In the genomic region with DNA sequence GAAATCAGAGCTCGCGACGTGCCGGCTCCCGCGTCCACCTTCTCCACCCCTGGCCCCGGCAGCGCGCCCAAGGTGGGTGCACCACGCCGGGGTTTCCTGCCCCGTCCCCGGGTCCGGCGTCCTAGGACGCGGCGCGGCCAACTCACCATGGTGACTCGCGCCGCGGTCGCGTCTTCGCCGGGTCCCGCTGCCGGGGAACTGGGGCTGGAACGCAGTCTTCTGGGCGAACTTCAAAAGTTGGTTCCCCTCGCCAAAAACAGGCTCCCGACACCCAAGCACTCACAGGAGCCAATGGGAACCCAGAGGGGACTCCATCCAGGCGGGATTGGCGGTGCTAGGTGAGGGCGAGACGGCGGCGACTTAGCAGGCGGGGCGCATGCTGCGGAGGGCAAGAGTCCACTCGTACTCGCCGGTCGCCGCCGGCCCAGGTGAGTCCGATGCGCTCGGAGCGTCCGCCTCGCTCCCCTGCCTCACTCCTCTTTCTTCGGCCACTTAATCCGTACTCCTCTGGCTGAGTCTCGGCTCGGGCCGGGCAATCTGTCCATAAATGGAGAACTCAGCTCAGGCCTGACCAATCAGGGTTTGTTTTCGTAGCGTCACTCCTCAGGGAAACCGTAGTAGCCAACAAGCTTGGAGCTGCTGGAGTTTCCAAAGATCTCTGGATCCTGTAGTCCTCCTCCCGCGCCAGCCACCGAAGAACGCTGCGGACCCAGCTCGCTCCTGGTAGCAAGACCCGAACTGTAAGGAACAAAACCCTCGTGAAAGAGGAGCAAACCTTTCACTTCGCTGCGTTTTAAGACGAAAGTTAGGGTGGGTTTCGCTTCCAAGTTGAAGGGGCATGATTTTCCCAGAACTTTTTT, we compare ENCODE assay signal across 8 cellular contexts. TPM values are rescaled to one million over a fixed set of nuclear protein-coding genes. Genes with fewer than 3 reads are reported as not detected.
DNase-seq lines count a peak whose midpoint lies in the region; ATAC-seq and TF ChIP-seq lines count a peak whose summit lies in the region.

A gene (minus strand): TSS at position 520 of the 860 bp plus-strand sequence. CDS start 371 bp downstream, at position 149.

- H3K4me3 Mint-ChIP-seq in activated CD8-positive, alpha-beta memory T cell treated with anti-CD3 and anti-CD28 coated beads, Interleukin-2, amount 10 ng/mL, durations not matched to agents 7 days and 5 days: peak within 1 kb of the TSS; percentile 96
- H3K4me3 Mint-ChIP-seq in mesothelial cell of epicardium: peak within 1 kb of the TSS; percentile 95

- H3K27me3 Mint-ChIP-seq in activated CD8-positive, alpha-beta memory T cell treated with anti-CD3 and anti-CD28 coated beads, Interleukin-2, amount 10 ng/mL, durations not matched to agents 7 days and 5 days: peaks cover 57% of the 10 kb centered on the region
- H3K27me3 Mint-ChIP-seq in mesothelial cell of epicardium (ENCODE audit: low read depth): peaks cover 12% of the 10 kb centered on the region

- H3K4me1 Mint-ChIP-seq in activated CD8-positive, alpha-beta memory T cell treated with anti-CD3 and anti-CD28 coated beads, Interleukin-2, amount 10 ng/mL, durations not matched to agents 7 days and 5 days: peaks cover 35% of the 10 kb centered on the region
- peaks cover 21% of the 10 kb centered on the region for H3K4me1 Mint-ChIP-seq in mesothelial cell of epicardium

- peak; percentile 49 for ATAC-seq in GM18909 (IDR thresholded peaks at IDR 0.05; ENCODE audit: poor library complexity, unreplicated experiment)
- peak; percentile 47 for ATAC-seq in HG03196 (IDR thresholded peaks at IDR 0.05; ENCODE audit: unreplicated experiment)
- ATAC-seq in activated CD8-positive, alpha-beta memory T cell treated with anti-CD3 and anti-CD28 coated beads, Interleukin-2, amount 10 ng/mL, durations not matched to agents 7 days and 5 days: peak; percentile 81

- peaks cover 66% of the 10 kb centered on the region for H3K27me3 ChIP-seq in BE2C
- no peaks in the 10 kb centered on the region for H3K27me3 ChIP-seq in esophagus (ENCODE audit: control insufficient read depth in 1 of 2, insufficient read depth in 2 of 2, low read length in 2 of 2)
- H3K27me3 ChIP-seq in stomach: peaks cover 0 to 7% (median 0%) of the 10 kb centered on the region in 3 donors

- intact Hi-C loops in stomach (cut with DNase I; ENCODE audit: low total_unique reads): no loop called here

- peak in 2 of 4 donors; percentile 78 to 89 for TF ChIP-seq POLR2A in stomach (IDR thresholded peaks at IDR 0.05)

- 0 to 1% methylated on average over 74 of the region's 74 CpGs for WGBS in esophagus, 2 donors
- 0 to 1% (median 1%) methylated on average over 28 to 74 of the region's 74 CpGs for WGBS in stomach, 5 donors

- CTCF ChIA-PET in activated CD8-positive, alpha-beta memory T cell treated with anti-CD3 and anti-CD28 coated beads, Interleukin-2, amount 10 ng/mL, durations not matched to agents 7 days and 5 days (lab: Charles Lee): interaction anchor here (1.2 kb wide), 1 partner anchor 16 kb away, joined by 3 read pairs; no protein-coding TSS in a partner anchor

- H3K4me1 ChIP-seq in BE2C (no peaks in the 10 kb centered on the region), esophagus (ENCODE audit: control insufficient read depth in 2 of 2, insufficient read depth in 2 of 2, low read length in 1 of 2) (peaks cover 0 to 5% of the 10 kb centered on the region in 2 donors), stomach (peaks cover 4 to 42% (median 26%) of the 10 kb centered on the region in 4 donors)

- H3K27ac Mint-ChIP-seq in activated CD8-positive, alpha-beta memory T cell treated with anti-CD3 and anti-CD28 coated beads, Interleukin-2, amount 10 ng/mL, durations not matched to agents 7 days and 5 days: peak within 1 kb of the TSS; percentile 57
- H3K27ac Mint-ChIP-seq in mesothelial cell of epicardium: peak within 1 kb of the TSS; percentile 99

- no peak for TF ChIP-seq EP300 in stomach (IDR thresholded peaks at IDR 0.05)

- TF ChIP-seq CTCF in BE2C (IDR thresholded peaks at IDR 0.05; ENCODE audit: low read depth, low read length) (no peak), mesothelial cell of epicardium (IDR thresholded peaks at IDR 0.05; ENCODE audit: unreplicated experiment) (no peak), stomach (IDR thresholded peaks at IDR 0.05) (no peak)

- H3K36me3 ChIP-seq in BE2C (no peaks in the 10 kb centered on the region), esophagus (ENCODE audit: control insufficient read depth in 2 of 2, insufficient read depth in 2 of 2, low read length in 1 of 2) (no peaks in the 10 kb centered on the region), stomach (no peaks in the 10 kb centered on the region)

- peak within 1 kb of the TSS; percentile 68 for H3K4me3 ChIP-seq in BE2C (ENCODE audit: low read depth, low read length)
- H3K4me3 ChIP-seq in esophagus (ENCODE audit: low read depth in 1 of 2, low read length in 2 of 2): peak within 1 kb of the TSS; percentile 72 to 73
- peak within 1 kb of the TSS; percentile 61 to 93 (median 83) for H3K4me3 ChIP-seq in stomach

- peaks cover 8% of the 10 kb centered on the region for H3K36me3 Mint-ChIP-seq in activated CD8-positive, alpha-beta memory T cell treated with anti-CD3 and anti-CD28 coated beads, Interleukin-2, amount 10 ng/mL, durations not matched to agents 7 days and 5 days
- no peaks in the 10 kb centered on the region for H3K36me3 Mint-ChIP-seq in mesothelial cell of epicardium

- H3K9me3 Mint-ChIP-seq in activated CD8-positive, alpha-beta memory T cell treated with anti-CD3 and anti-CD28 coated beads, Interleukin-2, amount 10 ng/mL, durations not matched to agents 7 days and 5 days (ENCODE audit: low read depth): no peaks in the 10 kb centered on the region
- H3K9me3 Mint-ChIP-seq in mesothelial cell of epicardium: no peaks in the 10 kb centered on the region

- H3K27ac ChIP-seq in esophagus (ENCODE audit: low read depth in 2 of 2, low read length in 1 of 2): peak within 1 kb of the TSS; percentile 94 to 98
- H3K27ac ChIP-seq in stomach: peak within 1 kb of the TSS; percentile 89 to 99 (median 95)

- no peaks in the 10 kb centered on the region for H3K9me3 ChIP-seq in BE2C
- no peaks in the 10 kb centered on the region for H3K9me3 ChIP-seq in esophagus (ENCODE audit: control insufficient read depth in 2 of 2, insufficient read depth in 1 of 2, low read depth in 1 of 2, low read length in 1 of 2)
- no peaks in the 10 kb centered on the region for H3K9me3 ChIP-seq in stomach

- DNase-seq in BE2C (peak; percentile 83), NCI-H510A (lab: John Stamatoyannopoulos, UW) (peak; percentile 79), mesothelial cell of epicardium (ENCODE audit: low spot score in 2 of 2, unreplicated experiment in 2 of 2) (peak; percentile 63 to 83), stomach (peak; percentile 91)
- DNase-seq in activated CD8-positive, alpha-beta memory T cell treated with anti-CD3 and anti-CD28 coated beads, Interleukin-2, amount 10 ng/mL, durations not matched to agents 7 days and 5 days: peak; percentile 65

RNA-seq across cellular contexts. Expression of the gene that starts here (rescaled TPM):
- polyA plus RNA-seq in BE2C (2012; ENCODE audit: insufficient read depth, insufficient read length, low read depth): 0.06 TPM
- 100 to 1,000 TPM in 1 of 2 experiments, 10 to 100 TPM in 1; 60.3 to 224 TPM for total RNA-seq in activated CD8-positive, alpha-beta memory T cell treated with anti-CD3 and anti-CD28 coated beads, Interleukin-2, amount 10 ng/mL, durations not matched to agents 7 days and 5 days
- polyA plus RNA-seq in esophagus: 10 to 100 TPM; 39.6 to 43.3 TPM
- 48.2 to 54.2 TPM (median 53.2 TPM) in 3 replicates for total RNA-seq in mesothelial cell of epicardium
- 100 to 1,000 TPM in 2 of 5 donors, 10 to 100 TPM in 3; 33.5 to 380 (median 70.6) TPM for total RNA-seq in stomach
- polyA plus RNA-seq in stomach: 10 to 100 TPM; 15.1 to 25.0 (median 15.7) TPM

Comparison
In these comparisons a context has a peak if more than half of its experiments do, and no peak if none do; other contexts are left out.
1. Peak in every context shown above with its lines: DNase-seq, ATAC-seq, H3K4me3 ChIP-seq and H3K27ac ChIP-seq.